Comparison of ENCODE assay signal across 8 cellular contexts in the genomic region with DNA sequence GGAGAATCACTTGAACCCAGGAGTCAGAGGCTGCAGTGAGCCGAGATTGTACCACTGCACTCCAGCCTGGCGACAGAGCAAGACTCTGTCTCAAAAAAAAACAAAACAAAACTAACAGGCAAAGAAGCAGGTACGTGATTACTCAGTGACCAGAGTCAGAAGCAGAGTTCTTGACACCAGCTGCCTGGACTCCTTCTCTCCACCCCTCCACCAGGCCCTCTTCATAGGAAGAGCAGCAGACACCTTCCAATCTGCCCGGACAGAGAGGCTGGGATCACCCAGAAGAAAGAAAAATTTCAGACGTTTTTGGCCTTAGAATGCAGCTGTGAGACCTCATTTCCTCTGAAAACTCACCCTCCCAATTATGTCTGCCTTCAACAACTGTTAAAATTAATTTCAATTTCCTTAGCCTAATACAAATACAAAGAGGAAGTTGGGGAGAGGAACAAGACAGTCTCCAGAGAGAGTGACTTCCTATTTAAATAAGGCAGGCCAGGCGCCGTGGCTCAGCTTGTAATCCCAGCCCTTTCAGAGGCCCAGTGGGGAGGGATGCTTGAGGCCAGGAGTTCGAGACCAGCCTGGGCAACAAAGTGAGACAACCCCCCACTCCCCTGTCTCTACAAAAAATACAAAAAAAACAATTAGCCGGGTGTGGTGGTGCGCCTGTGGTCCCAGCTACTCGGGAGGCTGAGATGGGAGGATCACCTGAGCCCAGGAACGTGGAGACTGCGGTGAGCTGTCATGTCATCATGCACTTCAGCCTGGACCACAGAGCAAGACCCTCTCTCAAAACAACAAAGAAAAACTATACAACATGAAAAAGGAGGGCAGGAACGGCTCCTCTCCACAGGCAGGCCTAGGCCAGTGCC. TPM values are rescaled to one million over a fixed set of nuclear protein-coding genes. Genes with fewer than 3 reads are reported as not detected.
DNase-seq lines count a peak whose midpoint lies in the region; ATAC-seq, FAIRE-seq and TF ChIP-seq lines count a peak whose summit lies in the region.

No MANE protein-coding gene starts in this region.

- in situ Hi-C loops in KBM-7 (cut with MboI; ENCODE audit: low pct_unique_long_range_greater_than_20kb, low sequenced_read_pairs), result no loop called here

- peak overlapping the region; percentile 87 for H3K4me3 Mint-ChIP-seq in activated naive CD8-positive, alpha-beta T cell treated with anti-CD3 and anti-CD28 coated beads, Interleukin-2, amount 10 ng/mL, durations not matched to agents 7 days and 5 days

- no peak overlapping the region for H3K27ac ChIP-seq in testis

- peaks cover 4% of the 10 kb centered on the region for H3K36me3 Mint-ChIP-seq in activated naive CD8-positive, alpha-beta T cell treated with anti-CD3 and anti-CD28 coated beads, Interleukin-2, amount 10 ng/mL, durations not matched to agents 7 days and 5 days

- DNase-seq in D721Med (ENCODE audit: insufficient read length, low spot score) (no peak), KBM-7 (peak; percentile 92), kidney tubule cell (ENCODE audit: low spot score) (peak; percentile 14), testis (peak; percentile 36), retina (no peak)
- DNase-seq in activated naive CD8-positive, alpha-beta T cell treated with anti-CD3 and anti-CD28 coated beads, Interleukin-2, amount 10 ng/mL, durations not matched to agents 7 days and 5 days, result peak; percentile 27

- FAIRE-seq in D721Med (lab: Jason Lieb, UNC), result peak; percentile 91

- H3K27me3 Mint-ChIP-seq in activated naive CD8-positive, alpha-beta T cell treated with anti-CD3 and anti-CD28 coated beads, Interleukin-2, amount 10 ng/mL, durations not matched to agents 7 days and 5 days, result no peaks in the 10 kb centered on the region

- H3K27ac Mint-ChIP-seq in activated naive CD8-positive, alpha-beta T cell treated with anti-CD3 and anti-CD28 coated beads, Interleukin-2, amount 10 ng/mL, durations not matched to agents 7 days and 5 days, result peak overlapping the region; percentile 83

- peaks cover 22% of the 10 kb centered on the region for H3K4me1 Mint-ChIP-seq in activated naive CD8-positive, alpha-beta T cell treated with anti-CD3 and anti-CD28 coated beads, Interleukin-2, amount 10 ng/mL, durations not matched to agents 7 days and 5 days

- 43 to 73% methylated on average over 14 of the region's 14 CpGs for WGBS in testis, 2 donors

- no peaks in the 10 kb centered on the region for H3K36me3 ChIP-seq in testis (ENCODE audit: low read depth, missing control alignments)

- TF ChIP-seq CTCF in D721Med (IDR thresholded peaks at IDR 0.05; ENCODE audit: insufficient read depth, missing control alignments) (no peak), testis (IDR thresholded peaks at IDR 0.05) (no peak)

- intact Hi-C loops in testis (cut with DNase I; ENCODE audit: low total_unique reads), result no loop called here

- POLR2A ChIA-PET in activated naive CD8-positive, alpha-beta T cell treated with anti-CD3 and anti-CD28 coated beads, Interleukin-2, amount 10 ng/mL, durations not matched to agents 7 days and 5 days (lab: Charles Lee), result interaction anchor here (1.3 kb wide), 1 partner anchor 84 kb away, joined by 3 read pairs; the partner anchor contains the start of gene RBFA

- H3K4me1 ChIP-seq in testis, result peaks cover 31% of the 10 kb centered on the region

- H3K4me3 ChIP-seq in testis, result peak overlapping the region; percentile 84 to 86

- H3K9me3 Mint-ChIP-seq in activated naive CD8-positive, alpha-beta T cell treated with anti-CD3 and anti-CD28 coated beads, Interleukin-2, amount 10 ng/mL, durations not matched to agents 7 days and 5 days, result no peaks in the 10 kb centered on the region

- TF ChIP-seq POLR2A in testis (IDR thresholded peaks at IDR 0.05), result no peak

- no peaks in the 10 kb centered on the region for H3K27me3 ChIP-seq in testis

- H3K9me3 ChIP-seq in testis, result no peaks in the 10 kb centered on the region

- ATAC-seq in activated naive CD8-positive, alpha-beta T cell treated with anti-CD3 and anti-CD28 coated beads, Interleukin-2, amount 10 ng/mL, durations not matched to agents 7 days and 5 days (ENCODE audit: low read depth), result no peak
- ATAC-seq in GM18873 (IDR thresholded peaks at IDR 0.05; ENCODE audit: low FRiP score, unreplicated experiment) (no peak), HG02970 (IDR thresholded peaks at IDR 0.05; ENCODE audit: low FRiP score, unreplicated experiment) (no peak)

RNA-seq across cellular contexts. Expression of gene SLC66A2, which starts 1.6 kb away (rescaled TPM):
- total RNA-seq in activated naive CD8-positive, alpha-beta T cell treated with anti-CD3 and anti-CD28 coated beads, Interleukin-2, amount 10 ng/mL, durations not matched to agents 7 days and 5 days, result 10 to 100 TPM; 29.0 to 29.2 TPM
- 100 to 1,000 TPM in 1 of 2 donors, 10 to 100 TPM in 1; 87.0 to 143 TPM for total RNA-seq in testis
- polyA plus RNA-seq in testis (ENCODE audit: insufficient read depth, low read depth, low replicate concordance), result 72.5 TPM

RNA-seq across cellular contexts. Expression of gene HSBP1L1, which starts 14.6 kb away (rescaled TPM):
- 10 to 100 TPM; 14.0 to 18.0 TPM for total RNA-seq in activated naive CD8-positive, alpha-beta T cell treated with anti-CD3 and anti-CD28 coated beads, Interleukin-2, amount 10 ng/mL, durations not matched to agents 7 days and 5 days
- 1 to 10 TPM; 5.0 to 6.6 TPM for total RNA-seq in testis
- polyA plus RNA-seq in testis (ENCODE audit: insufficient read depth, low read depth, low replicate concordance), result 6.0 TPM

RNA-seq across cellular contexts. Expression of gene TXNL4A, which starts 38.6 kb away (rescaled TPM):
- 100 to 1,000 TPM; 106 to 107 TPM for total RNA-seq in activated naive CD8-positive, alpha-beta T cell treated with anti-CD3 and anti-CD28 coated beads, Interleukin-2, amount 10 ng/mL, durations not matched to agents 7 days and 5 days
- total RNA-seq in testis, result 10 to 100 TPM; 37.4 to 47.0 TPM
- polyA plus RNA-seq in testis (ENCODE audit: insufficient read depth, low read depth, low replicate concordance), result 158 TPM

Comparison
In these comparisons a context has a peak if more than half of its experiments do, and no peak if none do; other contexts are left out.
1. DNase-seq: peak in KBM-7 (single experiment), activated naive CD8-positive, alpha-beta T cell treated with anti-CD3 and anti-CD28 coated beads, Interleukin-2, amount 10 ng/mL, durations not matched to agents 7 days and 5 days (single experiment), kidney tubule cell (single experiment) and testis (single experiment); none in D721Med (single experiment) and retina (single experiment).